27 cellular contexts compared by ENCODE assay signal in the genomic region with DNA sequence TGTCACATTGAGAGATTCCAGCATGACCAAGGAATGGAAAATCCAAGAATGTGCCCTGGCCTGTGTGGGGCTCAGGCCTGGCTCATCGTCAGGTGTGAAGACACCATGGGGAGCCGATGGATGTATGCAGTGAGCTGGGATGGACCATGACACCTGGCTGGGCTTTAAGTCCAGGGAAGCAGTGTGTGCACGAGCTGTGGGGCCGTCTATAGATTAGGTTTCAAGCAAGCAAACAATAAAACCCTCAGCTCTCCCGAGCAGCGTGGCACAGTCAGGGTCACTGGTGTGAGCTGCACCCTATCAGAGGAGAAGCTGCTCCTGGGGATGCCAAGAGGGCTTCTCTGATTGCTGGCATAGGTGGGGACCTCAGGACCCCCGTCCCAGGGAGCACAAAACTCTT. TPM values are rescaled to one million over a fixed set of nuclear protein-coding genes. Genes with fewer than 3 reads are reported as not detected.
"Had no signal": no experiment of that assay in that cellular context is flagged by ENCODE, and none has a peak within 500 bp of the region (broad histone marks: within the 10 kb centered on the region; RNA-seq: fewer than 3 reads in every experiment).

No MANE protein-coding gene starts in this region.

- H3K36me3 ChIP-seq: ovary had no signal

- H3K27ac ChIP-seq: coronary artery, esophagus squamous epithelium, ovary, upper lobe of right lung, vagina had no signal

- H3K9me3 ChIP-seq: esophagus squamous epithelium, ovary, thoracic aorta, transverse colon, upper lobe of right lung, vagina had no signal

- DNase-seq: central memory CD4-positive, alpha-beta T cell; dermis blood vessel endothelial cell; effector memory CD4-positive, alpha-beta T cell; erythroblast; esophagus squamous epithelium; foreskin melanocyte; hypothalamus; kidney; midbrain; naive thymus-derived CD4-positive, alpha-beta T cell; nucleus accumbens; ovary; posterior cingulate gyrus; stimulated activated CD4-positive, alpha-beta T cell treated with anti-CD3 and anti-CD28 coated beads, Interleukin-2, amount 100 ng/mL, for 24 hours; stimulated activated CD4-positive, alpha-beta T cell treated with anti-CD3 and anti-CD28 coated beads, Interleukin-4, amount 100 ng/mL, for 24 hours; stimulated activated naive CD4-positive, alpha-beta T cell treated with Interleukin-2 at 50 U/mL for 16 hours; transverse colon; upper lobe of right lung had no signal

- H3K4me1 Mint-ChIP-seq: memory B cell; stimulated activated effector memory CD8-positive, alpha-beta T cell treated with anti-CD3 and anti-CD28 coated beads, Interleukin-12 subunit alpha, Interleukin-12 subunit beta, amount 100 ng/mL, for 72 hours had no signal

- H3K27me3 Mint-ChIP-seq: memory B cell; naive thymus-derived CD4-positive, alpha-beta T cell had no signal

- H3K4me3 Mint-ChIP-seq: memory B cell; naive thymus-derived CD4-positive, alpha-beta T cell; nephron; stimulated activated effector memory CD8-positive, alpha-beta T cell treated with anti-CD3 and anti-CD28 coated beads, Interleukin-12 subunit alpha, Interleukin-12 subunit beta, amount 100 ng/mL, for 72 hours had no signal

- H3K9me3 Mint-ChIP-seq: memory B cell; naive thymus-derived CD4-positive, alpha-beta T cell; nephron; stimulated activated effector memory CD8-positive, alpha-beta T cell treated with anti-CD3 and anti-CD28 coated beads, Interleukin-12 subunit alpha, Interleukin-12 subunit beta, amount 100 ng/mL, for 72 hours had no signal

- H3K4me1 ChIP-seq: upper lobe of right lung had no signal

- H3K27ac Mint-ChIP-seq: memory B cell, nephron had no signal

- H3K4me3 ChIP-seq: coronary artery, esophagus squamous epithelium, lung, ovary, thoracic aorta, transverse colon, upper lobe of right lung, vagina had no signal

- H3K27me3 ChIP-seq: esophagus squamous epithelium, ovary, transverse colon, upper lobe of right lung, vagina had no signal

- ATAC-seq: left lobe of liver; naive thymus-derived CD4-positive, alpha-beta T cell; sciatic nerve; stimulated activated effector memory CD8-positive, alpha-beta T cell treated with anti-CD3 and anti-CD28 coated beads, Interleukin-12 subunit alpha, Interleukin-12 subunit beta, amount 100 ng/mL, for 72 hours; upper lobe of right lung had no signal

RNA-seq across cellular contexts. Expression of a gene that starts 50.5 kb away (rescaled TPM):
- polyA plus RNA-seq: naive thymus-derived CD4-positive, alpha-beta T cell had no signal
